8 cellular contexts compared by ENCODE assay signal in the genomic region with DNA sequence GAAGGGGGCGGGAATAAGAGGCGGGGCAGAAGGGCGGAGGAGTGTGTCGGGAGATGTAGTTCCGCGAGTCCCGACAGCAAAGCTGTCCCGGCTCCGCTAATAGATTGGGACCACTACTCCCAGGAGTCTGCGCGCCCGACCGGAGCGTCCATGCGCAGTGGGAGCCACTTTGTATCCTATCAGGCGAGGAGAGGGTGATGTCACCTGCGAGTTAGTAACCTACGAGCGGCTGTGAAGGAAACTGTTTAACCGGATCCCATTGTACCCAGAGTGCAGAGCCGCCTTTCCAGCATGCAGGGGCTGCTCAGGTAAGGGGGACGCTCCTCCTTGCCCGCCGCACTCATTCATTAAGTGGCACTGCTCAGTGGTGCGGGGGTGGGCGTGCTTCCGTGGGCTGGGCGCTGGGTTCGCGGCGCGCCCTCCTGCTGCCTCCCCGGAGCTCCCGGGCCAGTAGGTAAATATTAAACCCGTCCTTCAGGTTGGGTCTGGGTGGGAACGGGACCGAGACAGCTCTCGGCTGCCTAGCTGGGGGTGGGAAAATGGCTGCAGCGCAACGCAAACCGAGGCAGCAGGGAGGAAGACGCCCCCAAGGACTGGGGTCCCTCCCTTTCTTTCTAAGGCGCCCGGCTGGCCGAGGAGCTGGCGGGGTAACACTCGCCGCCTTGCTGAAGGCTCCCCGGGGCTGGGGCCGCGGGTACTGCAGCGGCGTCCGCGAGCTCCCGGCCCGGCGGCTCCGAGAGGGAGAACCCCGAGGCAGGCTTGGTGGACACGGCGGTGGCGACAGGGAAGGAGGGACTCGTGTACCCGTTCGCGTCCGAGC. TPM values are rescaled to one million over a fixed set of nuclear protein-coding genes. Genes with fewer than 3 reads are reported as not detected.
DNase-seq lines count a peak whose midpoint lies in the region; ATAC-seq, FAIRE-seq and TF ChIP-seq lines count a peak whose summit lies in the region.

A gene (plus strand): TSS at position 207 of the 820 bp plus-strand sequence. CDS start 74,811 bp downstream, outside the sequence.

- H3K4me1 Mint-ChIP-seq in dendritic cell treated with granulocyte-macrophage colony-stimulating factor and Interleukin-4, amounts not matched to agents 40 ng/mL and 50 ng/mL, for 4 days (ENCODE audit: low read depth) = peaks cover 30% of the 10 kb centered on the region

- TF ChIP-seq RAD21 in HepG2 (CRISPR knock-in tag; IDR thresholded peaks at IDR 0.05) = 0 out of 2 replicates have a peak, but pooled peaks have one; percentile 23

- POLR2A ChIA-PET in HepG2 (lab: Yijun Ruan, JAX) = interaction anchor here (0.6 to 3.0 kb wide), 11 partner anchors 14 to 149 kb away, joined by 3 to 11 read pairs (median 4); no protein-coding TSS in a partner anchor

- H3K4me2 ChIP-seq in BLaER1 treated with 17β-estradiol and CSF1 and Interleukin-3, amounts not matched to agents 10 nM and 100 nM = peak within 1 kb of the TSS; percentile 96 to 100 (median 99)
- peak within 1 kb of the TSS; percentile 86 for H3K4me2 ChIP-seq in HepG2 (ENCODE audit: low read depth, low read length)

- 0% methylated on average over 3 of the region's 68 CpGs for WGBS in HepG2 (ENCODE audit: low lambda C conversion rate)

- H3K27ac ChIP-seq in BLaER1 treated with 17β-estradiol and CSF1 and Interleukin-3, amounts not matched to agents 10 nM and 100 nM = peak within 1 kb of the TSS; percentile 21 to 77 (median 63); a peak in 21 of 22 replicates
- H3K27ac ChIP-seq in HepG2 (ENCODE audit: extremely low read length, insufficient read depth, low read length) = peak within 1 kb of the TSS; percentile 91

- in situ Hi-C loops in HepG2 (cut with HindIII; ENCODE audit: extremely low pct_ligation_motif_present, low pct_unique_long_range_greater_than_20kb) = no loop called here

- H3K4me1 ChIP-seq in BLaER1 treated with 17β-estradiol and CSF1 and Interleukin-3, amounts not matched to agents 10 nM and 100 nM = peaks cover 9 to 29% (median 18%) of the 10 kb centered on the region in 10 experiments
- peaks cover 44% of the 10 kb centered on the region for H3K4me1 ChIP-seq in HepG2 (ENCODE audit: insufficient read depth, low read length)

- peak; percentile 92 for FAIRE-seq in HepG2 (lab: Jason Lieb, UNC)

- H3K9ac ChIP-seq in BLaER1 treated with 17β-estradiol and CSF1 and Interleukin-3, amounts not matched to agents 10 nM and 100 nM = peak within 1 kb of the TSS; percentile 74 to 92 (median 82)
- H3K9ac ChIP-seq in HepG2 (ENCODE audit: insufficient read depth, low read depth, low read length) = peak within 1 kb of the TSS; percentile 96

- H2AFZ ChIP-seq in HepG2 (ENCODE audit: low read length) = peak within 1 kb of the TSS; percentile 20

- H3K36me3 ChIP-seq in BLaER1 treated with 17β-estradiol and CSF1 and Interleukin-3, amounts not matched to agents 10 nM and 100 nM = no peaks in the 10 kb centered on the region
- no peaks in the 10 kb centered on the region for H3K36me3 ChIP-seq in HepG2 (replicated peaks in 1 of 2; ENCODE audit: control insufficient read depth in 1 of 2, insufficient read depth in 2 of 2, low read length in 2 of 2)

- no peak for TF ChIP-seq CTCF in HepG2 (CRISPR knock-in tag; IDR thresholded peaks at IDR 0.05)

- peak within 1 kb of the TSS; percentile 81 to 95 (median 91) for H3K4me3 ChIP-seq in BLaER1 treated with 17β-estradiol and CSF1 and Interleukin-3, amounts not matched to agents 10 nM and 100 nM
- H3K4me3 ChIP-seq in HepG2 (replicated peaks in 1 of 3; ENCODE audit: insufficient read depth in 1 of 3, low read depth in 2 of 3, low read length in 3 of 3) = peak within 1 kb of the TSS; percentile 84 to 87 (median 86)

- H3K27me3 Mint-ChIP-seq in dendritic cell treated with granulocyte-macrophage colony-stimulating factor and Interleukin-4, amounts not matched to agents 40 ng/mL and 50 ng/mL, for 4 days = peaks cover 20% of the 10 kb centered on the region

- TSS peak; percentile 59 for BruUV-seq in HepG2 (replicated peaks; lab: Mats Ljungman, UMichigan)

- TF ChIP-seq POLR2A in HepG2 (IDR thresholded peaks at IDR 0.05; ENCODE audit: insufficient read depth in 1 of 2, low read depth in 2 of 2, low read length in 2 of 2) = peak; percentile 92 to 94

- intact Hi-C loops in dendritic cell treated with granulocyte-macrophage colony-stimulating factor and Interleukin-4, amounts not matched to agents 40 ng/mL and 50 ng/mL, for 4 days (cut with micrococcal nuclease) = loop anchor here (2.0 to 5.0 kb wide), 2 partner anchors 36 to 256 kb away; no protein-coding TSS in a partner anchor
- intact Hi-C loops in HepG2 (cut with micrococcal nuclease; ENCODE audit: unreplicated experiment) = loop anchor here (1.0 to 5.0 kb wide), 5 partner anchors 27 to 254 kb away; no protein-coding TSS in a partner anchor

- H3K9me3 Mint-ChIP-seq in dendritic cell treated with granulocyte-macrophage colony-stimulating factor and Interleukin-4, amounts not matched to agents 40 ng/mL and 50 ng/mL, for 4 days = no peaks in the 10 kb centered on the region

- H3K9me3 ChIP-seq in BLaER1 treated with 17β-estradiol and CSF1 and Interleukin-3, amounts not matched to agents 10 nM and 100 nM (replicated peaks in 1 of 11) = no peaks in the 10 kb centered on the region
- no peaks in the 10 kb centered on the region for H3K9me3 ChIP-seq in HepG2 (ENCODE audit: low read length)

- peak; percentile 100 for DNase-seq in NCI-H69 (lab: John Stamatoyannopoulos, UW)
- DNase-seq in activated CD4-positive, alpha-beta T cell treated with anti-CD3 and anti-CD28 coated beads, Interleukin-2, amount 50 U/mL, for 1 hour = peak; percentile 93
- DNase-seq in HepG2 (ENCODE audit: low spot score) = peak; percentile 97
- DNase-seq in stimulated activated CD4-positive, alpha-beta T cell treated with anti-CD3 and anti-CD28 coated beads, Interleukin-4, amount 100 ng/mL, for 1 hour = peak; percentile 92

- H3K79me2 ChIP-seq in HepG2 (ENCODE audit: insufficient read depth, low read length) = peaks cover 44% of the 10 kb centered on the region

- peak within 1 kb of the TSS; percentile 85 for H3K4me3 Mint-ChIP-seq in dendritic cell treated with granulocyte-macrophage colony-stimulating factor and Interleukin-4, amounts not matched to agents 40 ng/mL and 50 ng/mL, for 4 days

- peaks cover 0 to 48% (median 5%) of the 10 kb centered on the region in 11 experiments; a peak in 9 of 22 replicates for H4K20me1 ChIP-seq in BLaER1 treated with 17β-estradiol and CSF1 and Interleukin-3, amounts not matched to agents 10 nM and 100 nM
- H4K20me1 ChIP-seq in HepG2 (ENCODE audit: insufficient read depth, low read length) = peaks cover 18% of the 10 kb centered on the region

- CTCF ChIA-PET in HepG2 (lab: Yijun Ruan, JAX; ENCODE audit: low intra/inter-chr PET ratio, low total read pairs) = no interaction called here

- peaks cover 19% of the 10 kb centered on the region for H3K36me3 Mint-ChIP-seq in dendritic cell treated with granulocyte-macrophage colony-stimulating factor and Interleukin-4, amounts not matched to agents 40 ng/mL and 50 ng/mL, for 4 days (ENCODE audit: low read depth)

- peaks cover 9 to 22% (median 12%) of the 10 kb centered on the region in 11 experiments; a peak in 15 of 22 replicates for H3K27me3 ChIP-seq in BLaER1 treated with 17β-estradiol and CSF1 and Interleukin-3, amounts not matched to agents 10 nM and 100 nM
- H3K27me3 ChIP-seq in HepG2 (ENCODE audit: control insufficient read depth in 1 of 2, insufficient read depth in 2 of 2, low read length in 2 of 2) = peaks cover 0 to 4% of the 10 kb centered on the region in 2 experiments; a peak in 2 of 5 replicates

- H3K27ac Mint-ChIP-seq in dendritic cell treated with granulocyte-macrophage colony-stimulating factor and Interleukin-4, amounts not matched to agents 40 ng/mL and 50 ng/mL, for 4 days = peak within 1 kb of the TSS; percentile 86

- ATAC-seq in GM19328 (IDR thresholded peaks at IDR 0.05; ENCODE audit: unreplicated experiment) (peak; percentile 85), HG03520 (IDR thresholded peaks at IDR 0.05; ENCODE audit: unreplicated experiment) (peak; percentile 82), HepG2 (peak; percentile 96)

- TF ChIP-seq EP300 in HepG2 (IDR thresholded peaks at IDR 0.05; ENCODE audit: low read depth in 2 of 2, low read length in 2 of 2) = no peak
- no peak for TF ChIP-seq EP300 in HepG2 (CRISPR knock-in tag; IDR thresholded peaks at IDR 0.05; ENCODE audit: borderline replicate concordance)

RNA-seq across cellular contexts. Expression of the gene that starts here (rescaled TPM):
- 24.5 and 31.2 TPM in 2 replicates for total RNA-seq in HepG2 (2016; rRNA removed; fragmentation: Illumina TruSeq; extraction: Trizol)
- total RNA-seq in HepG2 (2016; cell fraction: cytosol; rRNA removed; fragmentation: Illumina TruSeq; extraction: Trizol; ENCODE audit: low read depth) = 2.9 and 3.1 TPM in 2 replicates
- total RNA-seq in HepG2 (2016; cell fraction: insoluble cytoplasmic fraction; rRNA removed; fragmentation: Illumina TruSeq; extraction: Trizol) = 25.6 and 31.0 TPM in 2 replicates
- 7.0 and 8.7 TPM in 2 replicates for total RNA-seq in HepG2 (2016; cell fraction: membrane; rRNA removed; fragmentation: Illumina TruSeq; extraction: Trizol)
- 50.3 and 52.6 TPM in 2 replicates for total RNA-seq in HepG2 (2016; cell fraction: nucleus; rRNA removed; fragmentation: Illumina TruSeq; extraction: Trizol)
- 6.8 and 10.9 TPM in 2 replicates for polyA plus RNA-seq in HepG2 (2011; rRNA removed)
- polyA plus RNA-seq in HepG2 (2011; cell fraction: cytosol; rRNA removed) = 4.0 and 9.7 TPM in 2 replicates
- polyA plus RNA-seq in HepG2 (2011; cell fraction: nucleus; rRNA removed) = 9.9 and 23.8 TPM in 2 replicates
- polyA plus RNA-seq in HepG2 (2012) = 20.7 and 21.6 TPM in 2 replicates
- 0.61 and 0.62 TPM in 2 replicates for polyA plus RNA-seq in HepG2 (2016; cell fraction: cytosol; fragmentation: Illumina TruSeq; extraction: Trizol; ENCODE audit: low read depth)
- 20.3 and 24.6 TPM in 2 replicates for polyA plus RNA-seq in HepG2 (2016; cell fraction: insoluble cytoplasmic fraction; fragmentation: Illumina TruSeq; extraction: Trizol; ENCODE audit: low read depth)
- 0.97 and 1.4 TPM in 2 replicates for polyA plus RNA-seq in HepG2 (2016; cell fraction: membrane; fragmentation: Illumina TruSeq; extraction: Trizol; ENCODE audit: low read depth)
- 29.5 and 31.8 TPM in 2 replicates for polyA plus RNA-seq in HepG2 (2016; cell fraction: nucleus; fragmentation: Illumina TruSeq; extraction: Trizol; ENCODE audit: insufficient read depth, low read depth)
- polyA minus RNA-seq in HepG2 (2011; rRNA and poly(A)+ RNA removed; ENCODE audit: low replicate concordance) = 12.6 and 17.7 TPM in 2 replicates
- polyA minus RNA-seq in HepG2 (2011; cell fraction: cytosol; rRNA and poly(A)+ RNA removed) = 12.2 and 17.8 TPM in 2 replicates
- polyA minus RNA-seq in HepG2 (2011; cell fraction: nucleus; rRNA and poly(A)+ RNA removed) = 106 and 124 TPM in 2 replicates

Comparison
In these comparisons a context has a peak if more than half of its experiments do, and no peak if none do; other contexts are left out.
1. Peak in every context shown above with its lines: DNase-seq, ATAC-seq, H3K4me3 ChIP-seq and H3K27ac ChIP-seq.